ENCODE assay signal across 8 cellular contexts in genomic region chr3:52771334-52771681, GRCh38. TPM values are rescaled to one million over a fixed set of nuclear protein-coding genes. Genes with fewer than 3 reads are reported as not detected.
DNase-seq lines count a peak whose midpoint lies in the region; ATAC-seq and TF ChIP-seq lines count a peak whose summit lies in the region.

No MANE protein-coding gene starts in this region.

- no peak for TF ChIP-seq EP300 in transverse colon (IDR thresholded peaks at IDR 0.05; ENCODE audit: low read depth)

- H3K9me3 ChIP-seq in BE2C (no peaks in the 10 kb centered on the region), ascending aorta (no peaks in the 10 kb centered on the region), left lung (no peaks in the 10 kb centered on the region), transverse colon (no peaks in the 10 kb centered on the region)

- H3K27ac ChIP-seq in ascending aorta (peak overlapping the region; percentile 53 to 63), left lung (peak overlapping the region; percentile 82 to 85), transverse colon (peak overlapping the region; percentile 80 to 83 (median 81))

- ATAC-seq in HG03064 (IDR thresholded peaks at IDR 0.05; ENCODE audit: low read depth, unreplicated experiment) (peak; percentile 11), left lung (peak; percentile 16)

- no peak for TF ChIP-seq POLR2A in transverse colon (IDR thresholded peaks at IDR 0.05)

- DNase-seq in BE2C = no peak
- no peak for DNase-seq in ascending aorta (ENCODE audit: low spot score in 2 of 2)
- no peak for DNase-seq in left lung
- DNase-seq in transverse colon = no peak
- DNase-seq in effector CD8-positive, alpha-beta T cell (lab: John Stamatoyannopoulos, UW) = no peak
- no peak for DNase-seq in NCI-H510A (lab: John Stamatoyannopoulos, UW)
- no peak for DNase-seq in NCI-H1694 (lab: John Stamatoyannopoulos, UW)

- intact Hi-C loops in ascending aorta (cut with DNase I) (loop anchor here (2.0 to 5.0 kb wide), 2 partner anchors 61 to 125 kb away; partner anchors contain the start of genes ITIH4 and STIMATE), left lung (cut with DNase I) (no loop called here), transverse colon (cut with DNase I; ENCODE audit: low total_unique reads) (no loop called here)

- H3K27me3 ChIP-seq in BE2C = no peaks in the 10 kb centered on the region
- H3K27me3 ChIP-seq in ascending aorta = no peaks in the 10 kb centered on the region
- H3K27me3 ChIP-seq in left lung = no peaks in the 10 kb centered on the region
- H3K27me3 ChIP-seq in transverse colon = no peaks in the 10 kb centered on the region

- TF ChIP-seq CTCF in BE2C (IDR thresholded peaks at IDR 0.05; ENCODE audit: low read depth, low read length) (no peak), ascending aorta (IDR thresholded peaks at IDR 0.05) (no peak), left lung (IDR thresholded peaks at IDR 0.05) (no peak), transverse colon (IDR thresholded peaks at IDR 0.05) (no peak)

- H3K4me3 ChIP-seq in BE2C (ENCODE audit: low read depth, low read length) = peak overlapping the region; percentile 75
- peak overlapping the region; percentile 90 to 92 for H3K4me3 ChIP-seq in ascending aorta
- peak overlapping the region; percentile 77 to 95 for H3K4me3 ChIP-seq in left lung
- peak overlapping the region; percentile 9 to 91 (median 73) for H3K4me3 ChIP-seq in transverse colon

- H3K4me1 ChIP-seq in BE2C = no peaks in the 10 kb centered on the region
- peaks cover 7 to 8% of the 10 kb centered on the region in 2 donors for H3K4me1 ChIP-seq in ascending aorta
- peaks cover 11 to 12% of the 10 kb centered on the region in 2 donors for H3K4me1 ChIP-seq in left lung
- H3K4me1 ChIP-seq in transverse colon = peaks cover 7 to 19% (median 13%) of the 10 kb centered on the region in 4 donors

- no peaks in the 10 kb centered on the region for H3K36me3 ChIP-seq in BE2C
- H3K36me3 ChIP-seq in ascending aorta = peaks cover 0 to 8% of the 10 kb centered on the region in 2 donors
- H3K36me3 ChIP-seq in left lung = peaks cover 0 to 18% of the 10 kb centered on the region in 2 donors
- peaks cover 0 to 7% (median 0%) of the 10 kb centered on the region in 4 donors for H3K36me3 ChIP-seq in transverse colon

- 44 to 65% methylated on average over 2 to 5 of the region's 5 CpGs for WGBS in transverse colon (ENCODE audit: low coverage in 1 of 2), 2 donors

- in situ Hi-C loops in transverse colon (cut with MboI; ENCODE audit: low pct_ligation_motif_present in 1 of 4, low pct_unique_long_range_greater_than_20kb in 1 of 4, low sequenced_read_pairs in 3 of 4) = no loop called here

RNA-seq across cellular contexts. Expression of gene NEK4, which starts 0.6 kb away (rescaled TPM):
- polyA plus RNA-seq in BE2C (2012; ENCODE audit: insufficient read depth, insufficient read length, low read depth) = 7.4 TPM
- 11.4 TPM for total RNA-seq in ascending aorta
- total RNA-seq in left lung = 10 to 100 TPM; 23.6 to 29.0 TPM
- 10 to 100 TPM; 14.6 to 35.0 (median 22.1) TPM for total RNA-seq in transverse colon

RNA-seq across cellular contexts. Expression of gene ITIH1, which starts 6.1 kb away (rescaled TPM):
- polyA plus RNA-seq in BE2C (2012; ENCODE audit: insufficient read depth, insufficient read length, low read depth) = not detected
- total RNA-seq in ascending aorta = 2.0 TPM
- under 1 TPM in 1 of 2 donors, not detected in 1; 0.18 TPM for total RNA-seq in left lung
- not detected for total RNA-seq in transverse colon

RNA-seq across cellular contexts. Expression of gene ITIH3, which starts 23.3 kb away (rescaled TPM):
- polyA plus RNA-seq in BE2C (2012; ENCODE audit: insufficient read depth, insufficient read length, low read depth) = not detected
- total RNA-seq in ascending aorta = 38.3 TPM
- 1 to 10 TPM; 1.5 to 3.6 TPM for total RNA-seq in left lung
- 1 to 10 TPM in 1 of 4 donors, under 1 TPM in 1, not detected in 2; 0.27 to 1.6 TPM for total RNA-seq in transverse colon

RNA-seq across cellular contexts. Expression of gene ITIH4, which starts 59.2 kb away (rescaled TPM):
- polyA plus RNA-seq in BE2C (2012; ENCODE audit: insufficient read depth, insufficient read length, low read depth) = 0.91 TPM
- total RNA-seq in ascending aorta (9.8 TPM), left lung (10 to 100 TPM; 10.1 to 10.2 TPM), transverse colon (1 to 10 TPM in 3 of 4 donors, under 1 TPM in 1; 0.60 to 9.5 (median 4.9) TPM)
